ENCODE assay signal across 9 cellular contexts in genomic region chr3:52481819-52482521, GRCh38. TPM values are rescaled to one million over a fixed set of nuclear protein-coding genes. Genes with fewer than 3 reads are reported as not detected.
A peak's percentile ranks its signal among the peaks of the same experiment; 100 is the strongest.
DNase-seq lines count a peak whose midpoint lies in the region; ATAC-seq and TF ChIP-seq lines count a peak whose summit lies in the region.
"Had no signal": no experiment of that assay in that cellular context is flagged by ENCODE, and none has a peak within 500 bp of the region (broad histone marks: within the 10 kb centered on the region; RNA-seq: fewer than 3 reads in every experiment).

No MANE protein-coding gene starts in this region.

- 85% methylated on average over 23 of the region's 23 CpGs for WGBS in urinary bladder

- DNase-seq in stimulated activated CD4-positive, alpha-beta T cell treated with anti-CD3 and anti-CD28 coated beads, Interleukin-1b, Interleukin-23, amount 100 ng/mL, for 48 hours, result peak; percentile 20
- DNase-seq in stimulated activated CD4-positive, alpha-beta T cell treated with anti-CD3 and anti-CD28 coated beads, Interleukin-4, amount 100 ng/mL, for 24 hours, result no peak
- no peak for DNase-seq in RWPE1 (ENCODE audit: low spot score)
- no peak for DNase-seq in foreskin keratinocyte
- no peak for DNase-seq in KG1 (lab: John Stamatoyannopoulos, UW)
- no peak for DNase-seq in NCI-H526 treated with DMSO at 0.1 percent for 48 hours (lab: John Stamatoyannopoulos, UW)
- DNase-seq in NCI-H2227 treated with DMSO at 0.1 percent for 48 hours (lab: John Stamatoyannopoulos, UW), result no peak
- DNase-seq: stimulated activated CD4-positive, alpha-beta T cell treated with anti-CD3 and anti-CD28 coated beads, Interleukin-4, amount 100 ng/mL, for 1 hour had no signal

- TF ChIP-seq CTCF in RWPE1 (conservative IDR thresholded peaks at IDR 0.05; ENCODE audit: low read depth) (peak; percentile 28; the same call in 1 of the 2 replicates), foreskin keratinocyte (conservative IDR thresholded peaks at IDR 0.05) (peak; percentile 52)

- H3K36me3 ChIP-seq in urinary bladder (ENCODE audit: insufficient read depth), result peaks cover 13% of the 10 kb centered on the region

- no peaks in the 10 kb centered on the region for H3K27me3 ChIP-seq in foreskin keratinocyte

- POLR2A ChIA-PET in RWPE1 (lab: Yijun Ruan, JAX; ENCODE audit: low non-redundant PET), result no interaction called here

- no peak for ATAC-seq in foreskin keratinocyte

- no peak overlapping the region for H3K4me3 ChIP-seq in urinary bladder (ENCODE audit: low read depth, low read length)

- H3K27ac ChIP-seq in RWPE1 (peak overlapping the region; percentile 91), foreskin keratinocyte (no peak overlapping the region), urinary bladder (ENCODE audit: low read depth) (peak overlapping the region; percentile 34)

- CTCF ChIA-PET in RWPE1 (lab: Yijun Ruan, JAX), result interaction anchor here (0.5 to 0.6 kb wide), 2 partner anchors 120 to 211 kb away, joined by 3 to 4 read pairs; no protein-coding TSS in a partner anchor

- H3K4me1 ChIP-seq in foreskin keratinocyte (no peaks in the 10 kb centered on the region), urinary bladder (ENCODE audit: insufficient read depth) (no peaks in the 10 kb centered on the region)

RNA-seq across cellular contexts. Expression of gene STAB1, which starts 13.2 kb away (rescaled TPM):
- total RNA-seq in foreskin keratinocyte (not detected in 2 replicates), urinary bladder (73.5 TPM)
- polyA plus RNA-seq in foreskin keratinocyte (0.01 and 0.08 TPM in 2 replicates), urinary bladder (91.8 TPM)

RNA-seq across cellular contexts. Expression of gene NISCH, which starts 26.6 kb away (rescaled TPM):
- total RNA-seq in foreskin keratinocyte (40.3 and 52.9 TPM in 2 replicates), urinary bladder (83.6 TPM)
- polyA plus RNA-seq in foreskin keratinocyte (20.9 and 23.9 TPM in 2 replicates), urinary bladder (85.3 TPM)

RNA-seq across cellular contexts. Expression of gene TNNC1, which starts 28.1 kb away (rescaled TPM):
- total RNA-seq in foreskin keratinocyte (not detected in 2 replicates), urinary bladder (68.4 TPM)
- polyA plus RNA-seq in foreskin keratinocyte (0.19 TPM in 2 replicates), urinary bladder (3.1 TPM)

RNA-seq across cellular contexts. Expression of gene SEMA3G, which starts 37.1 kb away (rescaled TPM):
- total RNA-seq in foreskin keratinocyte (0.10 and 0.21 TPM in 2 replicates), urinary bladder (7.6 TPM)
- polyA plus RNA-seq in foreskin keratinocyte (0.06 and 0.11 TPM in 2 replicates), urinary bladder (28.5 TPM)

RNA-seq across cellular contexts. Expression of gene NT5DC2, which starts 51.7 kb away (rescaled TPM):
- 121 and 127 TPM in 2 replicates for total RNA-seq in foreskin keratinocyte
- 170 and 177 TPM in 2 replicates for polyA plus RNA-seq in foreskin keratinocyte
- 32.9 TPM for total RNA-seq in urinary bladder
- 63.8 TPM for polyA plus RNA-seq in urinary bladder

Comparison
In these comparisons a context has a peak if more than half of its experiments do, and no peak if none do; other contexts are left out.
1. RNA of gene STAB1, which starts 13.2 kb away (total RNA-seq): 73.5 TPM in urinary bladder (single experiment); not detected in foreskin keratinocyte; every median in the first group is over 10 times any median in the second.
2. RNA of gene TNNC1, which starts 28.1 kb away (total RNA-seq): 68.4 TPM in urinary bladder (single experiment); not detected in foreskin keratinocyte; every median in the first group is over 10 times any median in the second.